Comparison of ENCODE assay signal across 20 cellular contexts in the genomic region with DNA sequence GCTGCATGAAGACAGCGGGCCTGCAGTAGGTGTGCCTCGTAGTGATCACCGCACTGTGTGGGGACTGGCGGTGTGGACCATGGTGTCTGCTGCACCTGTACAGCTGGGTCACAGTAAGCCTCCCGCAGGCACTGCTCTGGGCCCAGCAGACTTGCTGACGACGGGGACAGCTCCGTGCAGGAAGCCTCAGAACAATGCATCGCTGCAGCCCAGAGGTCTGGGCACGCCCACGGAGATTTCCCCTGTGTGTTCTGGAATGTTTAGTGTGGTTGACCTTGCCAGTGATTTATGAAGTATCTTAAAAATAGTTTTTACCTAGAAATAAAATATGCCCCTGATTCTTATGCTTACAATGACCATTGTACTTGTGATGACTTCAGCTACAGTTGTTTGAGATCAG. TPM values are rescaled to one million over a fixed set of nuclear protein-coding genes. Genes with fewer than 3 reads are reported as not detected.
DNase-seq lines count a peak whose midpoint lies in the region; ATAC-seq and TF ChIP-seq lines count a peak whose summit lies in the region.
"Had no signal": no experiment of that assay in that cellular context is flagged by ENCODE, and none has a peak within 500 bp of the region (broad histone marks: within the 10 kb centered on the region; RNA-seq: fewer than 3 reads in every experiment).

No MANE protein-coding gene starts in this region.

- H3K27ac ChIP-seq in caudate nucleus (ENCODE audit: low read depth, low read length) = peak overlapping the region; percentile 21
- H3K27ac ChIP-seq: 22Rv1, tibial artery had no signal

- no peak overlapping the region for H3K4me3 Mint-ChIP-seq in nephron progenitor cell
- no peak overlapping the region for H3K4me3 Mint-ChIP-seq in MCF 10A (ENCODE audit: unreplicated experiment)
- H3K4me3 Mint-ChIP-seq: activated T-cell treated with anti-CD3 and anti-CD28 coated beads, Interleukin-2, amount 50 U/mL, for 24 hours; stimulated activated effector memory CD8-positive, alpha-beta T cell treated with anti-CD3 and anti-CD28 coated beads, Interleukin-12 subunit alpha, Interleukin-12 subunit beta, amount 100 ng/mL, for 72 hours had no signal

- CTCF ChIA-PET in MCF 10A (lab: Yijun Ruan, JAX) = no interaction called here

- TF ChIP-seq CTCF in nephron progenitor cell (IDR thresholded peaks at IDR 0.05) = no peak
- TF ChIP-seq CTCF in MCF 10A (IDR thresholded peaks at IDR 0.05; ENCODE audit: unreplicated experiment) = no peak

- DNase-seq in A172 (ENCODE audit: low spot score) (peak; percentile 67), caudate nucleus (lab: John Stamatoyannopoulos, UW) (no peak), left cardiac atrium (peak; percentile 48), nephron progenitor cell (peak; percentile 56), MCF 10A (ENCODE audit: unreplicated experiment) (no peak), H4 (ENCODE audit: low spot score) (no peak)
- DNase-seq in central memory CD4-positive, alpha-beta T cell = no peak
- DNase-seq: activated CD4-positive, alpha-beta T cell treated with anti-CD3 and anti-CD28 coated beads, Interleukin-2, amount 50 U/mL, for 48 hours; activated naive CD4-positive, alpha-beta T cell treated with anti-CD3 and anti-CD28 coated beads, Interleukin-2, amount 50 U/mL, for 16 hours; activated T-cell treated with anti-CD3 and anti-CD28 coated beads, Interleukin-2, amount 50 U/mL, for 24 hours; C1 segment of cervical spinal cord; effector memory CD4-positive, alpha-beta T cell; HCEC 1CT; posterior cingulate gyrus; stimulated activated CD4-positive, alpha-beta T cell treated with anti-CD3 and anti-CD28 coated beads, Interleukin-12 subunit alpha, Interleukin-12 subunit beta, amount 100 ng/mL, for 4 hours; tibial artery had no signal

- H3K27me3 Mint-ChIP-seq in nephron progenitor cell (ENCODE audit: low read depth, poor library complexity) (peaks cover 6% of the 10 kb centered on the region), MCF 10A (ENCODE audit: insufficient read depth, unreplicated experiment) (no peaks in the 10 kb centered on the region)
- H3K27me3 Mint-ChIP-seq: activated T-cell treated with anti-CD3 and anti-CD28 coated beads, Interleukin-2, amount 50 U/mL, for 24 hours had no signal

- H3K4me1 Mint-ChIP-seq in nephron progenitor cell (peaks cover 24% of the 10 kb centered on the region), MCF 10A (ENCODE audit: insufficient read depth, unreplicated experiment) (no peaks in the 10 kb centered on the region)
- H3K4me1 Mint-ChIP-seq: stimulated activated effector memory CD8-positive, alpha-beta T cell treated with anti-CD3 and anti-CD28 coated beads, Interleukin-12 subunit alpha, Interleukin-12 subunit beta, amount 100 ng/mL, for 72 hours had no signal

- ATAC-seq in left cardiac atrium = peak; percentile 55 to 81
- no peak for ATAC-seq in HG02763 (IDR thresholded peaks at IDR 0.05; ENCODE audit: unreplicated experiment)
- ATAC-seq: Panc1; stimulated activated effector memory CD8-positive, alpha-beta T cell treated with anti-CD3 and anti-CD28 coated beads, Interleukin-12 subunit alpha, Interleukin-12 subunit beta, amount 100 ng/mL, for 72 hours had no signal

- POLR2A ChIA-PET in MCF 10A (lab: Yijun Ruan, JAX) = no interaction called here

- intact Hi-C loops in left cardiac atrium (cut with DNase I) = no loop called here
- intact Hi-C loops in MCF 10A (cut with micrococcal nuclease) = no loop called here

- BruUV-seq in MCF 10A (replicated peaks; lab: Mats Ljungman, UMichigan) = no TSS peak

- no peak overlapping the region for H3K27ac Mint-ChIP-seq in nephron progenitor cell
- no peak overlapping the region for H3K27ac Mint-ChIP-seq in MCF 10A (ENCODE audit: low read depth, unreplicated experiment)
- H3K27ac Mint-ChIP-seq: activated T-cell treated with anti-CD3 and anti-CD28 coated beads, Interleukin-2, amount 50 U/mL, for 24 hours; stimulated activated effector memory CD8-positive, alpha-beta T cell treated with anti-CD3 and anti-CD28 coated beads, Interleukin-12 subunit alpha, Interleukin-12 subunit beta, amount 100 ng/mL, for 72 hours had no signal

- H3K9me3 Mint-ChIP-seq in nephron progenitor cell (peaks cover 4% of the 10 kb centered on the region), MCF 10A (ENCODE audit: unreplicated experiment) (no peaks in the 10 kb centered on the region)
- H3K9me3 Mint-ChIP-seq: activated T-cell treated with anti-CD3 and anti-CD28 coated beads, Interleukin-2, amount 50 U/mL, for 24 hours; stimulated activated effector memory CD8-positive, alpha-beta T cell treated with anti-CD3 and anti-CD28 coated beads, Interleukin-12 subunit alpha, Interleukin-12 subunit beta, amount 100 ng/mL, for 72 hours had no signal

- H3K36me3 Mint-ChIP-seq in nephron progenitor cell (ENCODE audit: low read depth) (no peaks in the 10 kb centered on the region), MCF 10A (ENCODE audit: insufficient read depth, unreplicated experiment) (no peaks in the 10 kb centered on the region)
- H3K36me3 Mint-ChIP-seq: stimulated activated effector memory CD8-positive, alpha-beta T cell treated with anti-CD3 and anti-CD28 coated beads, Interleukin-12 subunit alpha, Interleukin-12 subunit beta, amount 100 ng/mL, for 72 hours had no signal

RNA-seq across cellular contexts. Expression of gene ZNF32, which starts 59.1 kb away (rescaled TPM):
- total RNA-seq in A172 (2014; rRNA removed; shearing (Covaris generic)) = 0.12 TPM in 1 of 2 replicates, not detected in the other
- total RNA-seq in left cardiac atrium (10 to 100 TPM; 41.3 to 41.6 TPM), MCF 10A (2022) (13.0 and 16.3 TPM in 2 replicates)
- total RNA-seq in H4 (2014; rRNA removed; shearing (Covaris generic)) = 64.5 and 72.1 TPM in 2 replicates

Comparison
In these comparisons a context has a peak if more than half of its experiments do, and no peak if none do; other contexts are left out.
1. DNase-seq: peak in A172 (single experiment), left cardiac atrium (single experiment) and nephron progenitor cell (single experiment); none in caudate nucleus (0 of 61), central memory CD4-positive, alpha-beta T cell (single experiment), MCF 10A (single experiment) and H4 (single experiment).
2. RNA of gene ZNF32, which starts 59.1 kb away (total RNA-seq): 64.5 to 72.1 TPM in H4, 41.3 to 41.6 TPM in left cardiac atrium and 13.0 to 16.3 TPM in MCF 10A; 0.12 TPM in A172; every median in the first group is over 10 times any median in the second.